11 cellular contexts compared by ENCODE assay signal in the genomic region with DNA sequence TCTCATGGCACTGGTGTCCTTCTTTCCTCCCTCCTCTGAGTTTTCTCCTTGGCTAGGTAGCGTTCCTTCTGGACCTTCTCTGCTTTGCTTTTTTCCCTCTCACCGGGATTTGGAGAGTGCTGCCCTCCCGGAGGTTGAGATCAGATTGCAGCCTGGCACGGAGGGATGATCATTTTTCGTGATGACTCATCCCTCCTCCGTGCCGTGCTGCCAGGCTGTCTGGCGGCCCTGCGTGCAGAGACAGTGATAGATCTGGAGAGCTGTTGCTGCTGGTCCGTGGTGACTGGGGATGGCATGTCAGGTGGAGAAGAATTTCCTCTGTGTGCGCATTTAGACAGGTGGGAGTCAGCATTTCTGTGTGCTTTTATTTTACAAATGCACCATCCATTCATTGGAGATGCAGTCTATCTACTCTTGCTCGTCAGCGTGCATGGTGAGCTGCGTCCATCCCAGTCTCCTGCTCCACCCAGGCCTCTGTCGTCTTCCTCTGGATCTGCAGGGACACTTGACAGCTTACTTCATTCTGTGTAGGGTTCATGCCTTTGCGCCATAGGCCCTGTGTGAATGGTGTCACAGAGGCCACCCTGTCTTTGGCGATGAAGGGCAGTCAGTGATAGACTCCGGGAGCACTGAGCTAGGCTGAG.
DNase-seq lines count a peak whose midpoint lies in the region; ATAC-seq and TF ChIP-seq lines count a peak whose summit lies in the region.
"Had no signal": no experiment of that assay in that cellular context is flagged by ENCODE, and none has a peak within 500 bp of the region (broad histone marks: within the 10 kb centered on the region; RNA-seq: fewer than 3 reads in every experiment).

No MANE protein-coding gene starts in this region.

- DNase-seq in Ammon's horn (ENCODE audit: low spot score) (peak; percentile 69), IMR-90 (peak; percentile 51), SHP77 (lab: John Stamatoyannopoulos, UW) (peak; percentile 71 to 82), body of pancreas (no peak), dermis blood vessel endothelial cell (no peak)
- no peak for DNase-seq in CD8-positive, alpha-beta memory T cell
- DNase-seq: activated CD4-positive, CD25-positive, alpha-beta regulatory T cell; stomach had no signal

- intact Hi-C loops in IMR-90 (cut with micrococcal nuclease) (no loop called here), body of pancreas (cut with DNase I) (no loop called here)

- H3K27me3 ChIP-seq in IMR-90 (ENCODE audit: control insufficient read depth, insufficient read depth, low read length) = no peaks in the 10 kb centered on the region
- no peaks in the 10 kb centered on the region for H3K27me3 ChIP-seq in gastroesophageal sphincter
- no peaks in the 10 kb centered on the region for H3K27me3 ChIP-seq in body of pancreas
- no peaks in the 10 kb centered on the region for H3K27me3 ChIP-seq in CD8-positive, alpha-beta memory T cell (ENCODE audit: insufficient read depth, low read length, poor library complexity, severe bottlenecking)
- H3K27me3 ChIP-seq: stomach had no signal

- peaks cover 8% of the 10 kb centered on the region; the same call in 1 of the 2 replicates for H4K20me1 ChIP-seq in IMR-90 (ENCODE audit: insufficient read depth, low read length)

- H2BK120ac ChIP-seq in IMR-90 (ENCODE audit: low read depth, low read length) = no peak overlapping the region

- no peak overlapping the region for H3K27ac Mint-ChIP-seq in CD8-positive, alpha-beta memory T cell

- no peak overlapping the region for H2BK15ac ChIP-seq in IMR-90 (ENCODE audit: low read depth, low read length)

- H4K91ac ChIP-seq in IMR-90 (ENCODE audit: insufficient read depth, low read depth, low read length) = no peak overlapping the region

- no peak for TF ChIP-seq EP300 in gastroesophageal sphincter (IDR thresholded peaks at IDR 0.05)

- peaks cover 6% of the 10 kb centered on the region; the same call in 1 of the 2 replicates for H3K36me3 ChIP-seq in IMR-90 (ENCODE audit: control insufficient read depth, insufficient read depth, low read length)
- peaks cover 0 to 8% of the 10 kb centered on the region in 2 donors for H3K36me3 ChIP-seq in gastroesophageal sphincter
- H3K36me3 ChIP-seq in body of pancreas (replicated peaks in 1 of 2; ENCODE audit: insufficient read depth in 1 of 2, low read depth in 2 of 2) = no peaks in the 10 kb centered on the region
- H3K36me3 ChIP-seq in CD8-positive, alpha-beta memory T cell (ENCODE audit: insufficient read depth, low read length) = no peaks in the 10 kb centered on the region
- H3K36me3 ChIP-seq: stomach had no signal

- no peak overlapping the region for H3K56ac ChIP-seq in IMR-90 (ENCODE audit: extremely low read depth, insufficient read depth, low read length)

- no peak for TF ChIP-seq POLR2A in IMR-90 (IDR thresholded peaks at IDR 0.05; ENCODE audit: low read depth, low read length)
- no peak for TF ChIP-seq POLR2A in gastroesophageal sphincter (IDR thresholded peaks at IDR 0.05)
- TF ChIP-seq POLR2A in body of pancreas (IDR thresholded peaks at IDR 0.05) = no peak

- no peaks in the 10 kb centered on the region for H3K4me1 Mint-ChIP-seq in CD8-positive, alpha-beta memory T cell
- H3K4me1 Mint-ChIP-seq: neural crest cell had no signal

- H2BK5ac ChIP-seq in IMR-90 (ENCODE audit: low read depth, low read length, poor library complexity, severe bottlenecking) = no peak overlapping the region

- no peak overlapping the region for H3K18ac ChIP-seq in IMR-90 (ENCODE audit: low read depth, low read length)

- H3K79me1 ChIP-seq in IMR-90 (ENCODE audit: low read depth in 1 of 2, low read length in 2 of 2) = no peaks in the 10 kb centered on the region

- H3K4me2 ChIP-seq in IMR-90 (ENCODE audit: low read depth, low read length) = no peak overlapping the region; the same call in 1 of the 2 replicates

- no peak overlapping the region for H3K14ac ChIP-seq in IMR-90 (replicated peaks; ENCODE audit: low read depth, low read length)

- H4K5ac ChIP-seq in IMR-90 (ENCODE audit: low read depth, low read length) = no peak overlapping the region

- peak; percentile 94 for ATAC-seq in IMR-90 (ENCODE audit: low read depth)
- ATAC-seq in gastroesophageal sphincter = peak; percentile 43
- ATAC-seq in GM21825 (IDR thresholded peaks at IDR 0.05; ENCODE audit: unreplicated experiment) = no peak
- ATAC-seq in body of pancreas = no peak

- no peak overlapping the region for H3K4me3 Mint-ChIP-seq in CD8-positive, alpha-beta memory T cell
- H3K4me3 Mint-ChIP-seq: neural crest cell had no signal

- no peak overlapping the region for H3K23ac ChIP-seq in IMR-90 (ENCODE audit: low read depth, low read length)

- H3K27me3 Mint-ChIP-seq in CD8-positive, alpha-beta memory T cell = peaks cover 1 to 4% of the 10 kb centered on the region in 2 donors

- H3K4me1 ChIP-seq in IMR-90 (ENCODE audit: control insufficient read depth, insufficient read depth, low read length) = peaks cover 3% of the 10 kb centered on the region; the same call in 1 of the 2 replicates
- H3K4me1 ChIP-seq in gastroesophageal sphincter = peaks cover 0 to 11% (median 0%) of the 10 kb centered on the region in 3 donors
- H3K4me1 ChIP-seq in body of pancreas = no peaks in the 10 kb centered on the region
- no peaks in the 10 kb centered on the region for H3K4me1 ChIP-seq in CD8-positive, alpha-beta memory T cell (ENCODE audit: insufficient read depth, low read length)
- H3K4me1 ChIP-seq: stomach had no signal

- H2AFZ ChIP-seq in IMR-90 (replicated peaks; ENCODE audit: low read length, poor library complexity) = no peak overlapping the region

- in situ Hi-C loops in IMR-90 (cut with MboI; ENCODE audit: low sequenced_read_pairs) = no loop called here

- dilution Hi-C loops in IMR-90 (cut with HindIII; ENCODE audit: low sequenced_read_pairs, unreplicated experiment) = no loop called here

- H3K9ac ChIP-seq in IMR-90 (ENCODE audit: low read depth, low read length) = no peak overlapping the region

- 65% methylated on average over 4 of the region's 18 CpGs; no CpG with 5 or more reads in 1 of the 2 experiments for WGBS in IMR-90 (ENCODE audit: extremely low coverage in 2 of 2, insufficient read length in 1 of 2), 2 experiments
- 36 to 44% methylated on average over 9 to 15 of the region's 18 CpGs for WGBS in gastroesophageal sphincter (ENCODE audit: low coverage in 1 of 2), 2 donors
- 56 to 57% methylated on average over 18 of the region's 18 CpGs for WGBS in body of pancreas, 2 donors

- TF ChIP-seq CTCF in IMR-90 (conservative IDR thresholded peaks at IDR 0.05; ENCODE audit: low read depth, low read length) (no peak), gastroesophageal sphincter (IDR thresholded peaks at IDR 0.05) (no peak), body of pancreas (IDR thresholded peaks at IDR 0.05) (no peak)

- peak overlapping the region; percentile 62 for H2AK9ac ChIP-seq in IMR-90 (replicated peaks; ENCODE audit: low read depth, low read length, poor library complexity)

- TF ChIP-seq RAD21 in IMR-90 (IDR thresholded peaks at IDR 0.05; ENCODE audit: low read length) = no peak

- H3K9me3 ChIP-seq in IMR-90 (ENCODE audit: control insufficient read depth, insufficient read depth, low read length) (no peaks in the 10 kb centered on the region), gastroesophageal sphincter (no peaks in the 10 kb centered on the region), body of pancreas (no peaks in the 10 kb centered on the region)
- H3K9me3 ChIP-seq in CD8-positive, alpha-beta memory T cell (ENCODE audit: low read length) = no peaks in the 10 kb centered on the region
- H3K9me3 ChIP-seq: stomach had no signal

- no peaks in the 10 kb centered on the region for H3K9me3 Mint-ChIP-seq in CD8-positive, alpha-beta memory T cell

- no peak overlapping the region for H3K4me3 ChIP-seq in IMR-90 (ENCODE audit: insufficient read depth, low read depth, low read length)
- H3K4me3 ChIP-seq in gastroesophageal sphincter = no peak overlapping the region
- H3K4me3 ChIP-seq in body of pancreas = no peak overlapping the region
- H3K4me3 ChIP-seq in CD8-positive, alpha-beta memory T cell (ENCODE audit: low read length) = no peak overlapping the region
- H3K4me3 ChIP-seq: stomach had no signal

- POLR2A ChIA-PET in IMR-90 (lab: Charles Lee; ENCODE audit: unreplicated experiment) = no interaction called here
- POLR2A ChIA-PET in CD8-positive, alpha-beta memory T cell (lab: Charles Lee) = no interaction called here

- H3K27ac ChIP-seq in IMR-90 (ENCODE audit: insufficient read depth, low read length) (no peak overlapping the region), gastroesophageal sphincter (no peak overlapping the region), body of pancreas (no peak overlapping the region)
- no peak overlapping the region for H3K27ac ChIP-seq in CD8-positive, alpha-beta memory T cell (ENCODE audit: low read depth, low read length)
- H3K27ac ChIP-seq: stomach had no signal

- CTCF ChIA-PET in IMR-90 (lab: Yijun Ruan, JAX) = interaction anchor here (0.6 kb wide), 1 partner anchor 66 kb away, joined by 3 read pairs; no protein-coding TSS in a partner anchor
- CTCF ChIA-PET in CD8-positive, alpha-beta memory T cell (lab: Charles Lee) = no interaction called here

- H2AK5ac ChIP-seq in IMR-90 (ENCODE audit: low read depth, low read length) = no peak overlapping the region

- H3K36me3 Mint-ChIP-seq in CD8-positive, alpha-beta memory T cell = peaks cover 0 to 2% (median 0%) of the 10 kb centered on the region in 3 donors

- H4K8ac ChIP-seq in IMR-90 (ENCODE audit: low read depth in 2 of 2, low read length in 2 of 2) = no peak overlapping the region

- H3K4ac ChIP-seq in IMR-90 (ENCODE audit: low read depth, low read length) = no peak overlapping the region

- H2BK20ac ChIP-seq in IMR-90 (ENCODE audit: low read depth, low read length) = no peak overlapping the region; the same call in 1 of the 2 replicates

- BruUV-seq in IMR-90 (replicated peaks; lab: Mats Ljungman, UMichigan) = no TSS peak

- peaks cover 14% of the 10 kb centered on the region; the same call in 1 of the 2 replicates for H3K9me1 ChIP-seq in IMR-90 (ENCODE audit: insufficient read depth, low read length)

TF ChIP-seq in IMR-90, 13 proteins besides CTCF, POLR2A, EP300 and RAD21:
- TF ChIP-seq FOS (IDR thresholded peaks at IDR 0.05; ENCODE audit: low read depth, low read length) (peak; percentile 90), CHD1 (IDR thresholded peaks at IDR 0.05; ENCODE audit: low read depth, low read length) (no peak), BHLHE40 (IDR thresholded peaks at IDR 0.05; ENCODE audit: low read depth, low read length) (peak; percentile 66)

Comparison
In these comparisons a context has a peak if more than half of its experiments do, and no peak if none do; other contexts are left out.
1. DNase-seq: peak in Ammon's horn (single experiment), IMR-90 (single experiment) and SHP77 (2 of 2); none in body of pancreas (0 of 4), dermis blood vessel endothelial cell (single experiment) and CD8-positive, alpha-beta memory T cell (0 of 5).
2. ATAC-seq: peak in IMR-90 (single experiment) and gastroesophageal sphincter (single experiment); none in GM21825 (single experiment) and body of pancreas (single experiment).